ENCODE assay signal across 5 cellular contexts in the genomic region with DNA sequence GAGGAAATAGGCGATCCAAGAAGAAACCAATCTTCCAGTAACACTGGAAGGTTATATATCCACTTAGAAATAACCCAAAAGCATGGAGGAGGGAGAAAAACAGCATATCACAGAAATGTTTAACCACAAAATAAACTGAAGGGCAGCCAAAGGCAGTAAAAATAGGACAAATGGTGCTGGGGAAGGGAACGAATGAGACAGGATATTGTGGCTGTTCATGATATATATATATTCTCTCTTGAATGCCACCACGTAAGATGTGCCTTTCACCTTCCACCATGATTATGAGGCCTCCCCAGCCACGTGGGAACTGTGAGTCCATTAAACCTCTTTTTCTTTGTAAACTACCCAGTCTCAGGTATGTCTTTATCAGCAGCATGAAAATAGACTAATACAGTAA.
"Had no signal": no experiment of that assay in that cellular context is flagged by ENCODE, and none has a peak within 500 bp of the region (broad histone marks: within the 10 kb centered on the region; RNA-seq: fewer than 3 reads in every experiment).

No MANE protein-coding gene starts in this region.

- ATAC-seq: HepG2, K562 had no signal

- H3K4me3 ChIP-seq: K562 had no signal

- H3K27ac ChIP-seq: HL-60 had no signal

- DNase-seq: IMR-90, KBM-7 had no signal
